Comparison of ENCODE assay signal across 2 cellular contexts in the genomic region with DNA sequence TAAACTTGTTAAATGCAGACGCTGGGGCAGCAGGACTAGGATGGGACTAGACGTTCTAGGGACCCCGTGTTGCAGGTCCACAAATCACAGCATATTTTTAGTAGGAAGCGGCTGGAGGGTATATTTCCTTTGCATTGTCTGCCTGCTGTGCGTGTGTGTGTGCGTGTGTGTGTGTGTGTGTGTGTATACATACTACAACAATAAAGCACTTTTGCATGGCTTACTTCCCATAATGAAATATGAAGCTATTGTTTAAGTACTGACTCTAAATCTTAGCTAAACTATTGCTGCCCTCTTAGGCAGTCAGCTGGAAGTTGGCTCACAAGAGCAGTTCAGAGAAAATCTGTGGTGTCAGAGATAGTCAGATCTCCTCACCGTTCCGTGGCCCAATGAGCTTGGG.
TF ChIP-seq lines count a peak whose summit lies in the region.

No MANE protein-coding gene starts in this region.

TF ChIP-seq in GM23338, 12 proteins besides CTCF, POLR2A, EP300 and RAD21:
- TF ChIP-seq STAT1 (IDR thresholded peaks at IDR 0.05; ENCODE audit: unreplicated experiment): no peak
- TF ChIP-seq EZH2 (IDR thresholded peaks at IDR 0.05; ENCODE audit: low read depth, unreplicated experiment): no peak
TF ChIP-seq in GM23338: peak in this region for 0.

TF ChIP-seq in endothelial cell of umbilical vein, 7 proteins besides CTCF, POLR2A, EP300 and RAD21:
- TF ChIP-seq JUN (IDR thresholded peaks at IDR 0.05; ENCODE audit: borderline replicate concordance, insufficient read depth, insufficient read length, low read depth): no peak
- no peak for TF ChIP-seq FOS (IDR thresholded peaks at IDR 0.05; ENCODE audit: borderline replicate concordance, insufficient read depth, low read length)
- no peak for TF ChIP-seq MYC (IDR thresholded peaks at IDR 0.05; ENCODE audit: low read depth, low read length)
- TF ChIP-seq, protein P1, sequence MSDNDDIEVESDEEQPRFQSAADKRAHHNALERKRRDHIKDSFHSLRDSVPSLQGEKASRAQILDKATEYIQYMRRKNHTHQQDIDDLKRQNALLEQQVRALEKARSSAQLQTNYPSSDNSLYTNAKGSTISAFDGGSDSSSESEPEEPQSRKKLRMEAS (IDR thresholded peaks at IDR 0.05; ENCODE audit: insufficient read depth, insufficient read length): no peak
- TF ChIP-seq GATA2 (IDR thresholded peaks at IDR 0.05; ENCODE audit: insufficient read depth, insufficient read length, low read depth, low read length): no peak
- TF ChIP-seq POLR2AphosphoS5 (IDR thresholded peaks at IDR 0.05; ENCODE audit: insufficient read depth, low read depth, low read length): no peak
- no peak for TF ChIP-seq EZH2 (IDR thresholded peaks at IDR 0.05; ENCODE audit: borderline replicate concordance, low read depth, low read length, severe bottlenecking)
